ENCODE assay signal across 26 cellular contexts in genomic region chr19:30535011-30535410, GRCh38.
DNase-seq lines count a peak whose midpoint lies in the region; ATAC-seq, FAIRE-seq and TF ChIP-seq lines count a peak whose summit lies in the region.
"Had no signal": no experiment of that assay in that cellular context is flagged by ENCODE, and none has a peak within 500 bp of the region (broad histone marks: within the 10 kb centered on the region; RNA-seq: fewer than 3 reads in every experiment).

No MANE protein-coding gene starts in this region.

- peaks cover 2% of the 10 kb centered on the region for H3K4me1 Mint-ChIP-seq in endothelial cell (ENCODE audit: unreplicated experiment)
- H3K4me1 Mint-ChIP-seq: CD4-positive, CD25-positive, alpha-beta regulatory T cell; T-cell had no signal

- H3K9me3 Mint-ChIP-seq in endothelial cell (ENCODE audit: unreplicated experiment): no peaks in the 10 kb centered on the region
- H3K9me3 Mint-ChIP-seq: CD4-positive, CD25-positive, alpha-beta regulatory T cell; T-cell had no signal

- peak; percentile 89 for DNase-seq in Daoy (ENCODE audit: low read depth)
- peak; percentile 32 for DNase-seq in HT1080 (ENCODE audit: low read depth)
- peak; percentile 4 for DNase-seq in RKO (ENCODE audit: low spot score)
- peak; percentile 92 for DNase-seq in islet precursor cell
- no peak for DNase-seq in retina
- no peak for DNase-seq in endothelial cell (ENCODE audit: low spot score)
- no peak for DNase-seq in pancreas
- DNase-seq in tibial artery: no peak
- DNase-seq: CD4-positive, CD25-positive, alpha-beta regulatory T cell; GDM1; H7; KBM-7; NCI-H1048; NCI-H1417; NCI-H1694 treated with DMSO at 0.1 percent for 48 hours; NCI-H2081; NCI-H226; NCI-H510A; NCI-H69; Right ventricle myocardium superior; T-cell had no signal

- TF ChIP-seq CTCF in endothelial cell (IDR thresholded peaks at IDR 0.05; ENCODE audit: unreplicated experiment) (no peak), pancreas (IDR thresholded peaks at IDR 0.05) (no peak), tibial artery (IDR thresholded peaks at IDR 0.05) (no peak)

- H3K36me3 ChIP-seq in pancreas (no peaks in the 10 kb centered on the region), tibial artery (no peaks in the 10 kb centered on the region)
- H3K36me3 ChIP-seq: BLaER1, Peyer's patch had no signal

- no peak for FAIRE-seq in pancreas (lab: Jason Lieb, UNC)
- FAIRE-seq: D721Med, GM12892, HTR-8/SVneo had no signal

- peaks cover 10% of the 10 kb centered on the region for H3K27me3 Mint-ChIP-seq in endothelial cell (ENCODE audit: unreplicated experiment)

- H3K36me3 Mint-ChIP-seq in endothelial cell (ENCODE audit: low read depth, unreplicated experiment): no peaks in the 10 kb centered on the region
- H3K36me3 Mint-ChIP-seq: CD4-positive, CD25-positive, alpha-beta regulatory T cell; T-cell had no signal

- no peak overlapping the region for H3K4me3 ChIP-seq in pancreas
- H3K4me3 ChIP-seq in tibial artery: no peak overlapping the region
- H3K4me3 ChIP-seq: BLaER1, Peyer's patch had no signal

- no peak for ATAC-seq in pancreas
- ATAC-seq: T-cell had no signal

- no peaks in the 10 kb centered on the region for H3K4me1 ChIP-seq in pancreas
- no peaks in the 10 kb centered on the region for H3K4me1 ChIP-seq in tibial artery
- H3K4me1 ChIP-seq: BLaER1, Peyer's patch had no signal

- intact Hi-C loops in pancreas (cut with DNase I): no loop called here
- intact Hi-C loops in tibial artery (cut with DNase I; ENCODE audit: low total_unique reads): no loop called here

- H3K9me3 ChIP-seq in pancreas (no peaks in the 10 kb centered on the region), tibial artery (no peaks in the 10 kb centered on the region)
- H3K9me3 ChIP-seq: BLaER1, Peyer's patch had no signal

- H3K27me3 ChIP-seq in pancreas (no peaks in the 10 kb centered on the region), tibial artery (peaks cover 0 to 7% of the 10 kb centered on the region in 2 donors)
- H3K27me3 ChIP-seq: BLaER1, Peyer's patch had no signal

- H3K4me3 Mint-ChIP-seq in endothelial cell (ENCODE audit: unreplicated experiment): no peak overlapping the region
- H3K4me3 Mint-ChIP-seq: CD4-positive, CD25-positive, alpha-beta regulatory T cell; T-cell had no signal

- H3K27ac ChIP-seq in pancreas (no peak overlapping the region), tibial artery (no peak overlapping the region)
- H3K27ac ChIP-seq: BLaER1, Peyer's patch had no signal

- 62 to 76% methylated on average over 9 of the region's 9 CpGs for WGBS in pancreas, 2 donors

- no peak overlapping the region for H3K27ac Mint-ChIP-seq in endothelial cell (ENCODE audit: unreplicated experiment)
- H3K27ac Mint-ChIP-seq: CD4-positive, CD25-positive, alpha-beta regulatory T cell; T-cell had no signal

Comparison
In these comparisons a context has a peak if more than half of its experiments do, and no peak if none do; other contexts are left out.
1. DNase-seq: peak in Daoy (single experiment), HT1080 (single experiment), RKO (single experiment) and islet precursor cell (single experiment); none in retina (single experiment), endothelial cell (single experiment), pancreas (0 of 6) and tibial artery (0 of 2).